ENCODE assay signal across 21 cellular contexts in the genomic region with DNA sequence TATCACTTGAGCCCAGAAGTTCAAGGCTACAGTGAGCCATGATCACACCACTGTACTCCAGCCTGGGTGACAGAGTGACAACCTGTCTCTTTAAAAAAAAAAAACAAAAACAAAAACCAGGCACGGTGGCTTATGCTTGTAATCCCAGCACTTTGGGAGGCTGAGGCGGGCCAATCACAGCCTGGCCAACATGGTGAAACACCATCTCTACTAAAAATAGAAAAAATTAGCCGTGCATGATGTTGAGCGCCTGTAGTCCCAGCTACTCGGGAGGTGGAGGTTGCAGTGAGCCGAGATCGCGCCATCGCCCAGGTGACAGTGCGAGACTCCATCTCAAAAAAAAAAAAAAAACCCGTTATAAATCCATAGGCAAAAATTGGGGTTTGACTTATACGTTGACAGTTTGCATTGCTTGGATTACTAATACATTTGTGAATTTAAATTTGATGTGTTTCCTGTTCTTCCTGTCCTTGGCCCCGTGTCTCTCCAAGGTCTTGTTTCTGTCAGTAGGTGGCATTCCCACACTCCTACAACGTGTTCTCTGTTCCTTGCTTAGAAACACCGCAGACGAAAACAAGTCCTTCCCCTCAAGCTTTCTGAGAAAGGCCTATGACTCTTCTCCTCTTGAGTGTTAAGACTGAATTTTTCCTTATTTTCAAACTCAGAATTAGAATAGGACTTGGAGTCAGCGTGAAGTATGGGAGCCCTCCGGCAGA.
DNase-seq lines count a peak whose midpoint lies in the region; ATAC-seq and TF ChIP-seq lines count a peak whose summit lies in the region.
"Had no signal": no experiment of that assay in that cellular context is flagged by ENCODE, and none has a peak within 500 bp of the region (broad histone marks: within the 10 kb centered on the region; RNA-seq: fewer than 3 reads in every experiment).

No MANE protein-coding gene starts in this region.

- no peak overlapping the region for H3K4me2 ChIP-seq in osteoblast (ENCODE audit: insufficient read depth, low read length)

- no peaks in the 10 kb centered on the region for H3K9me3 Mint-ChIP-seq in activated CD4-positive, alpha-beta memory T cell treated with anti-CD3 and anti-CD28 coated beads for 36 hours
- H3K9me3 Mint-ChIP-seq in activated CD4-positive, alpha-beta memory T cell treated with anti-CD3 and anti-CD28 coated beads, Interleukin-2, amount 10 ng/mL, durations not matched to agents 7 days and 5 days, result no peaks in the 10 kb centered on the region
- H3K9me3 Mint-ChIP-seq: natural killer cell, type B pancreatic cell had no signal

- POLR2A ChIA-PET in activated CD4-positive, alpha-beta memory T cell treated with anti-CD3 and anti-CD28 coated beads for 36 hours (lab: Charles Lee), result no interaction called here
- POLR2A ChIA-PET in activated CD4-positive, alpha-beta memory T cell treated with anti-CD3 and anti-CD28 coated beads, Interleukin-2, amount 10 ng/mL, durations not matched to agents 7 days and 5 days (lab: Charles Lee), result no interaction called here

- H3K4me1 Mint-ChIP-seq in activated CD4-positive, alpha-beta memory T cell treated with anti-CD3 and anti-CD28 coated beads for 36 hours (ENCODE audit: low read depth), result no peaks in the 10 kb centered on the region
- H3K4me1 Mint-ChIP-seq in activated CD4-positive, alpha-beta memory T cell treated with anti-CD3 and anti-CD28 coated beads, Interleukin-2, amount 10 ng/mL, durations not matched to agents 7 days and 5 days, result peaks cover 2% of the 10 kb centered on the region

- H3K79me2 ChIP-seq in osteoblast (ENCODE audit: insufficient read depth, low read length), result no peaks in the 10 kb centered on the region

- no peak overlapping the region for H3K4me3 Mint-ChIP-seq in activated CD4-positive, alpha-beta memory T cell treated with anti-CD3 and anti-CD28 coated beads for 36 hours
- no peak overlapping the region for H3K4me3 Mint-ChIP-seq in activated CD4-positive, alpha-beta memory T cell treated with anti-CD3 and anti-CD28 coated beads, Interleukin-2, amount 10 ng/mL, durations not matched to agents 7 days and 5 days
- H3K4me3 Mint-ChIP-seq: natural killer cell, type B pancreatic cell had no signal

- H3K27ac ChIP-seq in osteoblast (ENCODE audit: low read depth, low read length), result no peak overlapping the region
- no peak overlapping the region for H3K27ac ChIP-seq in uterus

- H4K20me1 ChIP-seq in osteoblast (ENCODE audit: insufficient read depth, low read length), result no peaks in the 10 kb centered on the region

- no peaks in the 10 kb centered on the region for H3K27me3 Mint-ChIP-seq in activated CD4-positive, alpha-beta memory T cell treated with anti-CD3 and anti-CD28 coated beads for 36 hours
- H3K27me3 Mint-ChIP-seq in activated CD4-positive, alpha-beta memory T cell treated with anti-CD3 and anti-CD28 coated beads, Interleukin-2, amount 10 ng/mL, durations not matched to agents 7 days and 5 days, result no peaks in the 10 kb centered on the region
- H3K27me3 Mint-ChIP-seq: type B pancreatic cell had no signal

- H3K4me3 ChIP-seq in LNCaP clone FGC (ENCODE audit: low read depth, low read length) (no peak overlapping the region), osteoblast (ENCODE audit: insufficient read depth, low read length) (no peak overlapping the region), uterus (no peak overlapping the region)

- H3K27me3 ChIP-seq in osteoblast (ENCODE audit: insufficient read depth, low read length) (no peaks in the 10 kb centered on the region), uterus (no peaks in the 10 kb centered on the region)

- no peak for TF ChIP-seq POLR2A in uterus (IDR thresholded peaks at IDR 0.05)

- TF ChIP-seq CTCF in LNCaP clone FGC (IDR thresholded peaks at IDR 0.05; ENCODE audit: control insufficient read depth, extremely low read depth, insufficient read depth) (peak; percentile 32; the same call in 1 of the 2 replicates), osteoblast (IDR thresholded peaks at IDR 0.05; ENCODE audit: extremely low read depth, low read depth, low read length) (no peak), uterus (IDR thresholded peaks at IDR 0.05) (no peak)

- peaks cover 80% of the 10 kb centered on the region for H3K36me3 Mint-ChIP-seq in activated CD4-positive, alpha-beta memory T cell treated with anti-CD3 and anti-CD28 coated beads for 36 hours
- peaks cover 62% of the 10 kb centered on the region for H3K36me3 Mint-ChIP-seq in activated CD4-positive, alpha-beta memory T cell treated with anti-CD3 and anti-CD28 coated beads, Interleukin-2, amount 10 ng/mL, durations not matched to agents 7 days and 5 days (ENCODE audit: low read depth)

- intact Hi-C loops in activated CD4-positive, alpha-beta memory T cell treated with anti-CD3 and anti-CD28 coated beads for 36 hours (cut with micrococcal nuclease), result no loop called here
- intact Hi-C loops in uterus (cut with DNase I; ENCODE audit: low total_unique reads), result no loop called here

- peak overlapping the region; percentile 8 for H3K27ac Mint-ChIP-seq in activated CD4-positive, alpha-beta memory T cell treated with anti-CD3 and anti-CD28 coated beads for 36 hours
- no peak overlapping the region for H3K27ac Mint-ChIP-seq in activated CD4-positive, alpha-beta memory T cell treated with anti-CD3 and anti-CD28 coated beads, Interleukin-2, amount 10 ng/mL, durations not matched to agents 7 days and 5 days

- H2AFZ ChIP-seq in osteoblast (ENCODE audit: low read length), result no peak overlapping the region

- no peak for ATAC-seq in GM21576 (IDR thresholded peaks at IDR 0.05; ENCODE audit: unreplicated experiment)
- ATAC-seq: esophagus mucosa, natural killer cell had no signal

- DNase-seq in activated CD4-positive, alpha-beta memory T cell treated with anti-CD3 and anti-CD28 coated beads for 36 hours, result no peak
- DNase-seq in activated CD4-positive, alpha-beta memory T cell treated with anti-CD3 and anti-CD28 coated beads, Interleukin-2, amount 10 ng/mL, durations not matched to agents 7 days and 5 days, result no peak
- DNase-seq in LNCaP clone FGC (ENCODE audit: low read depth), result no peak
- peak; percentile 19 for DNase-seq in dermis blood vessel endothelial cell
- peak; percentile 32 for DNase-seq in osteoblast (ENCODE audit: insufficient read length, low spot score, missing footprints)
- DNase-seq in SIG-M5 treated with dmso at 0.1 percent for 504 hours (lab: John Stamatoyannopoulos, UW; ENCODE audit: unreplicated experiment), result no peak
- DNase-seq in uterus, result no peak
- DNase-seq: activated CD4-positive, CD25-positive, alpha-beta regulatory T cell; activated gamma-delta T cell treated with Interleukin-2 at 50 U/mL for 16 hours; DMS79 treated with DMSO at 0.1 percent for 48 hours; GOT3; KG1; natural killer cell; NCI-H1092 treated with DMSO at 0.1 percent for 48 hours; NCI-H2171; NK-92 treated with Interleukin-12 subunit alpha and Interleukin-12 subunit beta, amount 100 ng/mL, for 24 hours; stimulated activated naive CD4-positive, alpha-beta T cell treated with Interleukin-2 at 50 U/mL for 16 hours; T-helper 2 cell had no signal

- no peaks in the 10 kb centered on the region for H3K4me1 ChIP-seq in osteoblast (ENCODE audit: insufficient read depth, low read length)
- H3K4me1 ChIP-seq in uterus, result no peaks in the 10 kb centered on the region

- H3K36me3 ChIP-seq in osteoblast (ENCODE audit: insufficient read depth, low read length) (peaks cover 29% of the 10 kb centered on the region), uterus (no peaks in the 10 kb centered on the region)

- CTCF ChIA-PET in activated CD4-positive, alpha-beta memory T cell treated with anti-CD3 and anti-CD28 coated beads for 36 hours (lab: Charles Lee), result no interaction called here
- CTCF ChIA-PET in activated CD4-positive, alpha-beta memory T cell treated with anti-CD3 and anti-CD28 coated beads, Interleukin-2, amount 10 ng/mL, durations not matched to agents 7 days and 5 days (lab: Charles Lee), result no interaction called here

- H3K9me3 ChIP-seq in osteoblast (ENCODE audit: low read depth, low read length) (no peaks in the 10 kb centered on the region), uterus (no peaks in the 10 kb centered on the region)

Comparison
In these comparisons a context has a peak if more than half of its experiments do, and no peak if none do; other contexts are left out.
1. DNase-seq: peak in dermis blood vessel endothelial cell (single experiment) and osteoblast (single experiment); none in activated CD4-positive, alpha-beta memory T cell treated with anti-CD3 and anti-CD28 coated beads for 36 hours (single experiment), activated CD4-positive, alpha-beta memory T cell treated with anti-CD3 and anti-CD28 coated beads, Interleukin-2, amount 10 ng/mL, durations not matched to agents 7 days and 5 days (single experiment), LNCaP clone FGC (single experiment), SIG-M5 treated with dmso at 0.1 percent for 504 hours (single experiment) and uterus (0 of 2).